Comparison of ENCODE assay signal across 29 cellular contexts in genomic region chrX:130810561-130810960, GRCh38.
DNase-seq lines count a peak whose midpoint lies in the region; ATAC-seq, FAIRE-seq and TF ChIP-seq lines count a peak whose summit lies in the region.
"Had no signal": no experiment of that assay in that cellular context is flagged by ENCODE, and none has a peak within 500 bp of the region (broad histone marks: within the 10 kb centered on the region; RNA-seq: fewer than 3 reads in every experiment).

No MANE protein-coding gene starts in this region.

- H4K12ac ChIP-seq in trophoblast cell (ENCODE audit: low read depth, low read length): peak overlapping the region; percentile 57

- no peak overlapping the region for H3K27ac ChIP-seq in kidney (ENCODE audit: low read depth in 2 of 2, low read length in 2 of 2)
- no peak overlapping the region for H3K27ac ChIP-seq in trophoblast cell (ENCODE audit: low read depth, low read length)
- H3K27ac ChIP-seq in aorta (ENCODE audit: low read depth in 1 of 2, low read length in 2 of 2): no peak overlapping the region
- H3K27ac ChIP-seq: BLaER1 had no signal

- H2BK12ac ChIP-seq in trophoblast cell (ENCODE audit: low read length): no peak overlapping the region

- ATAC-seq in aorta (ENCODE audit: low FRiP score) (peak; percentile 44), GM18498 (IDR thresholded peaks at IDR 0.05; ENCODE audit: unreplicated experiment) (no peak)
- ATAC-seq: GM12878 had no signal

- FAIRE-seq in kidney (lab: Jason Lieb, UNC) (no peak), RCC 7860 (lab: Jason Lieb, UNC) (no peak), urothelium cell line (lab: Jason Lieb, UNC) (no peak)
- FAIRE-seq: A204.1, GM12878, GM12892, GM19239 had no signal

- no peak for TF ChIP-seq CTCF in chondrocyte (IDR thresholded peaks at IDR 0.05)
- no peak for TF ChIP-seq CTCF in kidney (IDR thresholded peaks at IDR 0.05; ENCODE audit: borderline replicate concordance, extremely low read depth, insufficient read depth)

- no peak overlapping the region for H3K27ac Mint-ChIP-seq in chondrocyte (ENCODE audit: unreplicated experiment)
- H3K27ac Mint-ChIP-seq: CD14-positive monocyte; CD4-positive, CD25-positive, alpha-beta regulatory T cell; CD8-positive, alpha-beta memory T cell had no signal

- no peak overlapping the region for H3K14ac ChIP-seq in trophoblast cell (ENCODE audit: low read length)

- no peaks in the 10 kb centered on the region for H3K9me3 ChIP-seq in kidney (ENCODE audit: control insufficient read depth in 1 of 2, low read length in 2 of 2)
- no peaks in the 10 kb centered on the region for H3K9me3 ChIP-seq in trophoblast cell (ENCODE audit: insufficient read depth, low read depth, low read length)
- H3K9me3 ChIP-seq in aorta (ENCODE audit: control insufficient read depth, low read length): no peaks in the 10 kb centered on the region
- H3K9me3 ChIP-seq: BE2C had no signal

- H2BK120ac ChIP-seq in trophoblast cell (ENCODE audit: insufficient read depth, low read length, poor library complexity): no peak overlapping the region

- intact Hi-C loops in kidney (cut with DNase I) (no loop called here), aorta (cut with DNase I) (no loop called here)

- H4K8ac ChIP-seq in trophoblast cell (ENCODE audit: low read depth, low read length): no peak overlapping the region

- no peaks in the 10 kb centered on the region for H3K79me2 ChIP-seq in trophoblast cell (ENCODE audit: control insufficient read depth, insufficient read depth, low read length, poor library complexity)

- DNase-seq in chondrocyte (ENCODE audit: low spot score) (peak; percentile 59), kidney (peak; percentile 54), trophoblast cell (no peak), aorta (peak in 1 of 2 donors; percentile 20), RCC 7860 (ENCODE audit: low spot score) (no peak), NCI-H2081 treated with DMSO at 0.1 percent for 48 hours (lab: John Stamatoyannopoulos, UW) (no peak), urothelium cell line (ENCODE audit: low spot score) (no peak)
- DNase-seq: 8988T; ACHN; BE2C; C1 segment of cervical spinal cord; CD4-positive, alpha-beta memory T cell; CD4-positive, CD25-positive, alpha-beta regulatory T cell; CD8-positive, alpha-beta memory T cell; COR-L47; DMS 273 treated with DMSO at 0.1 percent for 48 hours; DMS153; DMS53; DMS79; DND-41; EL; GDM1 had no signal

- no peak overlapping the region for H3K4me3 Mint-ChIP-seq in chondrocyte (ENCODE audit: unreplicated experiment)
- H3K4me3 Mint-ChIP-seq: CD14-positive monocyte; CD4-positive, alpha-beta memory T cell; CD4-positive, CD25-positive, alpha-beta regulatory T cell; CD8-positive, alpha-beta memory T cell had no signal

- H3K4me1 ChIP-seq in kidney (ENCODE audit: control insufficient read depth in 1 of 2, insufficient read depth in 1 of 2, low read depth in 1 of 2, low read length in 2 of 2) (no peaks in the 10 kb centered on the region), trophoblast cell (ENCODE audit: control insufficient read depth in 1 of 2, insufficient read depth in 2 of 2, low read length in 2 of 2) (no peaks in the 10 kb centered on the region), aorta (ENCODE audit: control insufficient read depth in 1 of 2, insufficient read depth in 2 of 2, low read length in 2 of 2) (no peaks in the 10 kb centered on the region)
- H3K4me1 ChIP-seq: BE2C, BLaER1 had no signal

- H3K23ac ChIP-seq in trophoblast cell (ENCODE audit: low read length): no peak overlapping the region

- H3K4me3 ChIP-seq in kidney (ENCODE audit: low read length in 2 of 2): no peak overlapping the region
- H3K4me3 ChIP-seq in trophoblast cell (ENCODE audit: low read depth, low read length): no peak overlapping the region
- H3K4me3 ChIP-seq in aorta (ENCODE audit: low read length in 2 of 2): no peak overlapping the region
- H3K4me3 ChIP-seq: BLaER1, GM12878 had no signal

- H3K9me3 Mint-ChIP-seq in chondrocyte (ENCODE audit: low read depth): peaks cover 18% of the 10 kb centered on the region

- H3K4me1 Mint-ChIP-seq in chondrocyte (ENCODE audit: low read depth): no peaks in the 10 kb centered on the region
- H3K4me1 Mint-ChIP-seq: CD14-positive monocyte had no signal

- WGBS in trophoblast cell (ENCODE audit: extremely low coverage, insufficient coverage, insufficient read length): no CpG with 5 or more reads among the region's 3 CpGs
- WGBS in aorta, 2 donors: 62 to 94% methylated on average over 3 of the region's 3 CpGs

- no peak overlapping the region for H2AFZ ChIP-seq in trophoblast cell (ENCODE audit: insufficient read depth, low read length, poor library complexity)

- H3K18ac ChIP-seq in trophoblast cell (ENCODE audit: low read length): no peak overlapping the region

- peaks cover 2% of the 10 kb centered on the region for H3K36me3 Mint-ChIP-seq in chondrocyte (ENCODE audit: low read depth)

- no peak overlapping the region for H3K4ac ChIP-seq in trophoblast cell (ENCODE audit: low read depth, low read length)

- no peak overlapping the region for H3K9ac ChIP-seq in kidney (ENCODE audit: low read length in 2 of 2)
- no peak overlapping the region for H3K9ac ChIP-seq in trophoblast cell (ENCODE audit: low read length)
- H3K9ac ChIP-seq: BLaER1 had no signal

- no peak overlapping the region for H2BK5ac ChIP-seq in trophoblast cell (ENCODE audit: low read depth, low read length, poor library complexity)

- no peak overlapping the region for H2AK5ac ChIP-seq in trophoblast cell (ENCODE audit: low read length)

- H3K27me3 ChIP-seq in trophoblast cell (ENCODE audit: insufficient read depth, low read length) (no peaks in the 10 kb centered on the region), aorta (ENCODE audit: control insufficient read depth in 1 of 2, insufficient read depth in 2 of 2, low read length in 1 of 2) (no peaks in the 10 kb centered on the region)
- H3K27me3 ChIP-seq: BE2C had no signal

- no peak overlapping the region for H4K91ac ChIP-seq in trophoblast cell (ENCODE audit: low read depth, low read length)

- no peaks in the 10 kb centered on the region for H3K27me3 Mint-ChIP-seq in chondrocyte (ENCODE audit: low read depth)
- H3K27me3 Mint-ChIP-seq: CD4-positive, alpha-beta memory T cell; CD4-positive, CD25-positive, alpha-beta regulatory T cell had no signal

- no peak overlapping the region for H3K4me2 ChIP-seq in trophoblast cell (ENCODE audit: low read length)
- H3K4me2 ChIP-seq: BLaER1 had no signal

- H3K36me3 ChIP-seq in kidney (ENCODE audit: control insufficient read depth in 1 of 2, insufficient read depth in 2 of 2, low read length in 2 of 2) (no peaks in the 10 kb centered on the region), trophoblast cell (ENCODE audit: control insufficient read depth in 1 of 2, insufficient read depth in 2 of 2, low read length in 2 of 2) (no peaks in the 10 kb centered on the region), aorta (ENCODE audit: control insufficient read depth in 1 of 2, insufficient read depth in 2 of 2, low read length in 1 of 2) (no peaks in the 10 kb centered on the region)
- H3K36me3 ChIP-seq: BE2C, BLaER1 had no signal

- no peaks in the 10 kb centered on the region for H3K79me1 ChIP-seq in trophoblast cell (ENCODE audit: low read length)

Comparison
In these comparisons a context has a peak if more than half of its experiments do, and no peak if none do; other contexts are left out.
1. DNase-seq: peak in chondrocyte (single experiment) and kidney (single experiment); none in trophoblast cell (0 of 2), RCC 7860 (single experiment), NCI-H2081 treated with DMSO at 0.1 percent for 48 hours (single experiment) and urothelium cell line (single experiment).